In the genomic region with DNA sequence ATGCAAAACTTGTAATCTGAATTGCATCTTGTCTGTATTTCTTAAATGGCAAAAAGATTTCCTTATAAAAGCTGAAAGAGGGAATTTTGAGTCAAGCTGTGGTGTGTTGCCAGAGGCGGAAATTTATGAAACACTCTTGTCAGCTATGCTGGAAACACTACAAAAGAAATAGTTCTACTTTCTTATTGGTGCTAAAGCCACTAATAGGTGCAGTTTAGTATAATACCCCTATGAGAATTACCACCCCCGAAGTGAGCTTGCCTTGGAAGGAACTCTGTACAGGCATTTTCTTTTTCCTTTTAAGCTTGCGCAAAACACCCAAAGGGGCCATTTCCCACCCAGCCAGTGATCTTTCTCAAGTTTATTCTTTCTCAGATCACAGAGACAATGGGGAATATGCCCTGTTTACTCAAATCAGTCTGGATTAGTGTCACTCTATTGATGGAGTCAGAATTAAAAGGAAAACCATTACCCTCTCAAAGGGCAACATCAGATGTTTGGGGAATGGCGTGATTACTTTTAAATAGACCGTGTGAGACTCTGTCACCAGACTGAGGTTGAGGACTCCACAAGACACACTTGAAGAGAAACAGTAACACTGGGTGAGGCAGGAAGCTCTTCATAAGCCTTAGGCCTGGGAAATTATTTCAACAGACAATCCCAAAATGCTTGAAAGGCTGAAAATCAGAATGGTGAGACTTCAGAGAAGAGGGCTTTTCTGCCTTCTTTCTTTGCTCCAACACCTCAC, we compare ENCODE assay signal across 16 cellular contexts.
DNase-seq lines count a peak whose midpoint lies in the region; ATAC-seq and TF ChIP-seq lines count a peak whose summit lies in the region.
"Had no signal": no experiment of that assay in that cellular context is flagged by ENCODE, and none has a peak within 500 bp of the region (broad histone marks: within the 10 kb centered on the region; RNA-seq: fewer than 3 reads in every experiment).

No MANE protein-coding gene starts in this region.

- no peak overlapping the region for H3K18ac ChIP-seq in trophoblast cell (ENCODE audit: low read length)

- H3K9me3 Mint-ChIP-seq in Calu3 (ENCODE audit: low read depth, unreplicated experiment) (no peaks in the 10 kb centered on the region), endothelial cell (ENCODE audit: unreplicated experiment) (no peaks in the 10 kb centered on the region)
- no peaks in the 10 kb centered on the region for H3K9me3 Mint-ChIP-seq in stimulated activated effector memory CD8-positive, alpha-beta T cell treated with anti-CD3 and anti-CD28 coated beads, Interleukin-12 subunit alpha, Interleukin-12 subunit beta, amount 100 ng/mL, for 72 hours

- H3K27me3 ChIP-seq in ACC112 (ENCODE audit: insufficient read depth, low read length) = no peaks in the 10 kb centered on the region
- no peaks in the 10 kb centered on the region for H3K27me3 ChIP-seq in PC-9 (ENCODE audit: insufficient read depth, low read depth)
- H3K27me3 ChIP-seq in trophoblast cell (ENCODE audit: insufficient read depth, low read length) = no peaks in the 10 kb centered on the region

- no peak overlapping the region for H3K9ac ChIP-seq in trophoblast cell (ENCODE audit: low read length)
- H3K9ac ChIP-seq: GM23248 had no signal

- H3K27ac ChIP-seq in ACC112 (ENCODE audit: low read depth, low read length) (no peak overlapping the region), PC-9 (no peak overlapping the region), trophoblast cell (ENCODE audit: low read depth, low read length) (no peak overlapping the region)
- H3K27ac ChIP-seq: A549, GM23248 had no signal

- H4K91ac ChIP-seq in trophoblast cell (ENCODE audit: low read depth, low read length) = peak overlapping the region; percentile 24

- no peak overlapping the region for H3K14ac ChIP-seq in trophoblast cell (ENCODE audit: low read length)

- no peaks in the 10 kb centered on the region for H3K4me1 ChIP-seq in ACC112 (ENCODE audit: control insufficient read depth, insufficient read depth, low read length, unreplicated experiment)
- peaks cover 14% of the 10 kb centered on the region for H3K4me1 ChIP-seq in PC-9 (replicated peaks; ENCODE audit: insufficient read depth)
- H3K4me1 ChIP-seq in trophoblast cell (ENCODE audit: control insufficient read depth in 1 of 2, insufficient read depth in 2 of 2, low read length in 2 of 2) = peaks cover 3 to 11% of the 10 kb centered on the region in 2 experiments
- H3K4me1 ChIP-seq: Caco-2 had no signal

- H3K4me3 ChIP-seq in ACC112 (ENCODE audit: low read depth, low read length) (no peak overlapping the region), PC-9 (no peak overlapping the region), trophoblast cell (ENCODE audit: low read depth, low read length) (no peak overlapping the region)
- H3K4me3 ChIP-seq: A549, GM23248 had no signal

- H3K23ac ChIP-seq in trophoblast cell (ENCODE audit: low read length) = no peak overlapping the region

- WGBS in trophoblast cell (ENCODE audit: extremely low coverage, insufficient coverage, insufficient read length) = no CpG with 5 or more reads among the region's 5 CpGs

- H2BK12ac ChIP-seq in trophoblast cell (ENCODE audit: low read length) = no peak overlapping the region

- no peak overlapping the region for H2AK5ac ChIP-seq in trophoblast cell (ENCODE audit: low read length)

- peak overlapping the region; percentile 49 for H2AFZ ChIP-seq in ACC112 (ENCODE audit: low read length, unreplicated experiment)
- peak overlapping the region; percentile 39; the same call in 1 of the 2 replicates for H2AFZ ChIP-seq in PC-9
- no peak overlapping the region for H2AFZ ChIP-seq in trophoblast cell (ENCODE audit: insufficient read depth, low read length, poor library complexity)
- H2AFZ ChIP-seq: GM23248 had no signal

- no peak overlapping the region for H3K4me2 ChIP-seq in PC-9
- no peak overlapping the region for H3K4me2 ChIP-seq in trophoblast cell (ENCODE audit: low read length)
- H3K4me2 ChIP-seq: A549 had no signal

- CTCF ChIA-PET in PC-9 (lab: Charles Lee) = no interaction called here
- CTCF ChIA-PET in Calu3 (lab: Charles Lee) = no interaction called here

- no peak overlapping the region for H4K12ac ChIP-seq in trophoblast cell (ENCODE audit: low read depth, low read length)

- H2BK120ac ChIP-seq in trophoblast cell (ENCODE audit: insufficient read depth, low read length, poor library complexity) = no peak overlapping the region

- H3K9me3 ChIP-seq in PC-9 (ENCODE audit: insufficient read depth, low read depth) (peaks cover 13% of the 10 kb centered on the region; the same call in 1 of the 2 replicates), trophoblast cell (ENCODE audit: insufficient read depth, low read depth, low read length) (no peaks in the 10 kb centered on the region)
- H3K9me3 ChIP-seq: A549, Caco-2 had no signal

- no peaks in the 10 kb centered on the region for H3K36me3 ChIP-seq in ACC112 (ENCODE audit: insufficient read depth, low read length)
- no peaks in the 10 kb centered on the region for H3K36me3 ChIP-seq in PC-9 (ENCODE audit: low read depth)
- H3K36me3 ChIP-seq in trophoblast cell (ENCODE audit: control insufficient read depth in 1 of 2, insufficient read depth in 2 of 2, low read length in 2 of 2) = no peaks in the 10 kb centered on the region

- H3F3A ChIP-seq in PC-9 (ENCODE audit: insufficient read depth, low read depth) = 0 out of 2 replicates have a peak, but pooled peaks cover 10% of the 10 kb centered on the region

- no peak overlapping the region for H3K4ac ChIP-seq in trophoblast cell (ENCODE audit: low read depth, low read length)

- H2BK5ac ChIP-seq in trophoblast cell (ENCODE audit: low read depth, low read length, poor library complexity) = no peak overlapping the region

- H3K27ac Mint-ChIP-seq in Calu3 (ENCODE audit: unreplicated experiment) = no peak overlapping the region
- H3K27ac Mint-ChIP-seq in endothelial cell (ENCODE audit: unreplicated experiment) = no peak overlapping the region
- no peak overlapping the region for H3K27ac Mint-ChIP-seq in stimulated activated effector memory CD8-positive, alpha-beta T cell treated with anti-CD3 and anti-CD28 coated beads, Interleukin-12 subunit alpha, Interleukin-12 subunit beta, amount 100 ng/mL, for 72 hours

- DNase-seq in PC-9 = no peak
- no peak for DNase-seq in trophoblast cell
- no peak for DNase-seq in Calu3
- DNase-seq in endothelial cell (ENCODE audit: low spot score) = no peak
- DNase-seq in NCI-H2029 treated with DMSO at 0.1 percent for 48 hours (lab: John Stamatoyannopoulos, UW) = no peak
- DNase-seq in stimulated activated effector memory CD8-positive, alpha-beta T cell treated with anti-CD3 and anti-CD28 coated beads, Interleukin-12 subunit alpha, Interleukin-12 subunit beta, amount 100 ng/mL, for 72 hours (ENCODE audit: low spot score in 2 of 2) = no peak
- DNase-seq: AML-193, Caco-2, GM23248, NCI-H1436, NCI-H345, NCI-H526 treated with DMSO at 0.1 percent for 48 hours, SHP77 treated with DMSO at 0.1 percent for 48 hours had no signal

- peaks cover 9% of the 10 kb centered on the region for H3K4me1 Mint-ChIP-seq in Calu3 (ENCODE audit: low read depth, unreplicated experiment)
- peaks cover 36% of the 10 kb centered on the region for H3K4me1 Mint-ChIP-seq in endothelial cell (ENCODE audit: unreplicated experiment)
- H3K4me1 Mint-ChIP-seq in stimulated activated effector memory CD8-positive, alpha-beta T cell treated with anti-CD3 and anti-CD28 coated beads, Interleukin-12 subunit alpha, Interleukin-12 subunit beta, amount 100 ng/mL, for 72 hours = no peaks in the 10 kb centered on the region

- H3K79me1 ChIP-seq in trophoblast cell (ENCODE audit: low read length) = peaks cover 2% of the 10 kb centered on the region

- TF ChIP-seq CTCF in PC-9 (conservative IDR thresholded peaks at IDR 0.05) (no peak), Calu3 (IDR thresholded peaks at IDR 0.05; ENCODE audit: unreplicated experiment) (no peak), endothelial cell (IDR thresholded peaks at IDR 0.05; ENCODE audit: unreplicated experiment) (no peak)

- H4K8ac ChIP-seq in trophoblast cell (ENCODE audit: low read depth, low read length) = no peak overlapping the region

- H3K9me2 ChIP-seq in PC-9 (ENCODE audit: insufficient read depth) = no peaks in the 10 kb centered on the region

- H3K79me2 ChIP-seq in ACC112 (ENCODE audit: control insufficient read depth, insufficient read depth, low read length, unreplicated experiment) (no peaks in the 10 kb centered on the region), PC-9 (ENCODE audit: low read depth) (no peaks in the 10 kb centered on the region), trophoblast cell (ENCODE audit: control insufficient read depth, insufficient read depth, low read length, poor library complexity) (no peaks in the 10 kb centered on the region)

- no peak overlapping the region for H3K4me3 Mint-ChIP-seq in Calu3 (ENCODE audit: low read depth, unreplicated experiment)
- no peak overlapping the region for H3K4me3 Mint-ChIP-seq in endothelial cell (ENCODE audit: unreplicated experiment)
- no peak overlapping the region for H3K4me3 Mint-ChIP-seq in stimulated activated effector memory CD8-positive, alpha-beta T cell treated with anti-CD3 and anti-CD28 coated beads, Interleukin-12 subunit alpha, Interleukin-12 subunit beta, amount 100 ng/mL, for 72 hours

- intact Hi-C loops in PC-9 (cut with micrococcal nuclease; ENCODE audit: unreplicated experiment) = no loop called here
- intact Hi-C loops in Calu3 (cut with micrococcal nuclease; ENCODE audit: unreplicated experiment) = no loop called here

- H4K20me1 ChIP-seq in PC-9 (ENCODE audit: insufficient read depth) = no peaks in the 10 kb centered on the region

- peak; percentile 57 for ATAC-seq in esophagus mucosa
- ATAC-seq in stimulated activated effector memory CD8-positive, alpha-beta T cell treated with anti-CD3 and anti-CD28 coated beads, Interleukin-12 subunit alpha, Interleukin-12 subunit beta, amount 100 ng/mL, for 72 hours = no peak
- ATAC-seq: A549 had no signal

- POLR2A ChIA-PET in PC-9 (lab: Charles Lee; ENCODE audit: unreplicated experiment) = interaction anchor here (0.6 kb wide), 1 partner anchor 268 kb away, joined by 4 read pairs; no protein-coding TSS in a partner anchor

- H3K27me3 Mint-ChIP-seq in Calu3 (ENCODE audit: unreplicated experiment) (no peaks in the 10 kb centered on the region), endothelial cell (ENCODE audit: unreplicated experiment) (peaks cover 2% of the 10 kb centered on the region)

- BruUV-seq in PC-9 (replicated peaks; lab: Mats Ljungman, UMichigan) (no TSS peak), Calu3 (replicated peaks; lab: Mats Ljungman, UMichigan) (no TSS peak)

- H3K36me3 Mint-ChIP-seq in Calu3 (ENCODE audit: insufficient read depth, unreplicated experiment) (no peaks in the 10 kb centered on the region), endothelial cell (ENCODE audit: low read depth, unreplicated experiment) (no peaks in the 10 kb centered on the region)
- H3K36me3 Mint-ChIP-seq in stimulated activated effector memory CD8-positive, alpha-beta T cell treated with anti-CD3 and anti-CD28 coated beads, Interleukin-12 subunit alpha, Interleukin-12 subunit beta, amount 100 ng/mL, for 72 hours = no peaks in the 10 kb centered on the region
